In the genomic region with DNA sequence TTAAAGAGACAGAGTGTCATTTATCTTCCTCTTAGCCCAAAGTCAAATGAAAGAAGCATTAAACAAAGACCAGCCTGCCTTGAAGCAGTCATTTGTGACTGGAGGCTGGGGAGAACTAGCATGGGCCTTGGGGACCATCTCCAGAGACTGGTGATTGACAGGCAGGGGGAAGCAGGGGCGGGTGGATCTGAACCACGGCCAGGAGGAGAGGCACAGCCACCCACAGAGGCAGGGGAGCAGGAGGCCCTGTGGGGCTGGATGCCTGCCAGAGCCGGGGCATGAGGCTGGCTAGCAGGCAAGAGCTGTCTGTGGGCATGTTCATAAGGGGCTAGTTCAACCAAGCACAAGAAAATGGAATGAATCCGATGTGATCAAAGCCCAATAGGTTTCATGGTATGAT, we compare ENCODE assay signal across 1 cellular context.
TF ChIP-seq lines count a peak whose summit lies in the region.

No MANE protein-coding gene starts in this region.

TF ChIP-seq in HepG2, 621 proteins besides CTCF, POLR2A, EP300 and RAD21:
- TF ChIP-seq, protein P1, sequence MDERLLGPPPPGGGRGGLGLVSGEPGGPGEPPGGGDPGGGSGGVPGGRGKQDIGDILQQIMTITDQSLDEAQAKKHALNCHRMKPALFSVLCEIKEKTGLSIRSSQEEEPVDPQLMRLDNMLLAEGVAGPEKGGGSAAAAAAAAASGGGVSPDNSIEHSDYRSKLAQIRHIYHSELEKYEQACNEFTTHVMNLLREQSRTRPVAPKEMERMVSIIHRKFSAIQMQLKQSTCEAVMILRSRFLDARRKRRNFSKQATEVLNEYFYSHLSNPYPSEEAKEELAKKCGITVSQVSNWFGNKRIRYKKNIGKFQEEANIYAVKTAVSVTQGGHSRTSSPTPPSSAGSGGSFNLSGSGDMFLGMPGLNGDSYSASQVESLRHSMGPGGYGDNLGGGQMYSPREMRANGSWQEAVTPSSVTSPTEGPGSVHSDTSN (CRISPR knock-in tag; IDR thresholded peaks at IDR 0.05): peak; percentile 77
- TF ChIP-seq, protein P2, sequence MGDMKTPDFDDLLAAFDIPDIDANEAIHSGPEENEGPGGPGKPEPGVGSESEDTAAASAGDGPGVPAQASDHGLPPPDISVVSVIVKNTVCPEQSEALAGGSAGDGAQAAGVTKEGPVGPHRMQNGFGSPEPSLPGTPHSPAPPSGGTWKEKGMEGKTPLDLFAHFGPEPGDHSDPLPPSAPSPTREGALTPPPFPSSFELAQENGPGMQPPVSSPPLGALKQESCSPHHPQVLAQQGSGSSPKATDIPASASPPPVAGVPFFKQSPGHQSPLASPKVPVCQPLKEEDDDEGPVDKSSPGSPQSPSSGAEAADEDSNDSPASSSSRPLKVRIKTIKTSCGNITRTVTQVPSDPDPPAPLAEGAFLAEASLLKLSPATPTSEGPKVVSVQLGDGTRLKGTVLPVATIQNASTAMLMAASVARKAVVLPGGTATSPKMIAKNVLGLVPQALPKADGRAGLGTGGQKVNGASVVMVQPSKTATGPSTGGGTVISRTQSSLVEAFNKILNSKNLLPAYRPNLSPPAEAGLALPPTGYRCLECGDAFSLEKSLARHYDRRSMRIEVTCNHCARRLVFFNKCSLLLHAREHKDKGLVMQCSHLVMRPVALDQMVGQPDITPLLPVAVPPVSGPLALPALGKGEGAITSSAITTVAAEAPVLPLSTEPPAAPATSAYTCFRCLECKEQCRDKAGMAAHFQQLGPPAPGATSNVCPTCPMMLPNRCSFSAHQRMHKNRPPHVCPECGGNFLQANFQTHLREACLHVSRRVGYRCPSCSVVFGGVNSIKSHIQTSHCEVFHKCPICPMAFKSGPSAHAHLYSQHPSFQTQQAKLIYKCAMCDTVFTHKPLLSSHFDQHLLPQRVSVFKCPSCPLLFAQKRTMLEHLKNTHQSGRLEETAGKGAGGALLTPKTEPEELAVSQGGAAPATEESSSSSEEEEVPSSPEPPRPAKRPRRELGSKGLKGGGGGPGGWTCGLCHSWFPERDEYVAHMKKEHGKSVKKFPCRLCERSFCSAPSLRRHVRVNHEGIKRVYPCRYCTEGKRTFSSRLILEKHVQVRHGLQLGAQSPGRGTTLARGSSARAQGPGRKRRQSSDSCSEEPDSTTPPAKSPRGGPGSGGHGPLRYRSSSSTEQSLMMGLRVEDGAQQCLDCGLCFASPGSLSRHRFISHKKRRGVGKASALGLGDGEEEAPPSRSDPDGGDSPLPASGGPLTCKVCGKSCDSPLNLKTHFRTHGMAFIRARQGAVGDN (CRISPR knock-in tag; IDR thresholded peaks at IDR 0.05): peak; percentile 48
- no peak for TF ChIP-seq SMAD3 (CRISPR knock-in tag; IDR thresholded peaks at IDR 0.05)
- TF ChIP-seq, protein P3, sequence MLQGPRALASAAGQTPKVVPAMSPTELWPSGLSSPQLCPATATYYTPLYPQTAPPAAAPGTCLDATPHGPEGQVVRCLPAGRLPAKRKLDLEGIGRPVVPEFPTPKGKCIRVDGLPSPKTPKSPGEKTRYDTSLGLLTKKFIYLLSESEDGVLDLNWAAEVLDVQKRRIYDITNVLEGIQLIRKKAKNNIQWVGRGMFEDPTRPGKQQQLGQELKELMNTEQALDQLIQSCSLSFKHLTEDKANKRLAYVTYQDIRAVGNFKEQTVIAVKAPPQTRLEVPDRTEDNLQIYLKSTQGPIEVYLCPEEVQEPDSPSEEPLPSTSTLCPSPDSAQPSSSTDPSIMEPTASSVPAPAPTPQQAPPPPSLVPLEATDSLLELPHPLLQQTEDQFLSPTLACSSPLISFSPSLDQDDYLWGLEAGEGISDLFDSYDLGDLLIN (CRISPR knock-in tag; IDR thresholded peaks at IDR 0.05; ENCODE audit: borderline replicate concordance): no peak
- TF ChIP-seq, protein P4, sequence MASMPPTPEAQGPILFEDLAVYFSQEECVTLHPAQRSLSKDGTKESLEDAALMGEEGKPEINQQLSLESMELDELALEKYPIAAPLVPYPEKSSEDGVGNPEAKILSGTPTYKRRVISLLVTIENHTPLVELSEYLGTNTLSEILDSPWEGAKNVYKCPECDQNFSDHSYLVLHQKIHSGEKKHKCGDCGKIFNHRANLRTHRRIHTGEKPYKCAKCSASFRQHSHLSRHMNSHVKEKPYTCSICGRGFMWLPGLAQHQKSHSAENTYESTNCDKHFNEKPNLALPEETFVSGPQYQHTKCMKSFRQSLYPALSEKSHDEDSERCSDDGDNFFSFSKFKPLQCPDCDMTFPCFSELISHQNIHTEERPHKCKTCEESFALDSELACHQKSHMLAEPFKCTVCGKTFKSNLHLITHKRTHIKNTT (CRISPR knock-in tag; IDR thresholded peaks at IDR 0.05): no peak
- no peak for TF ChIP-seq ZNF235 (CRISPR knock-in tag; IDR thresholded peaks at IDR 0.05; ENCODE audit: borderline replicate concordance)
- TF ChIP-seq, protein P5, sequence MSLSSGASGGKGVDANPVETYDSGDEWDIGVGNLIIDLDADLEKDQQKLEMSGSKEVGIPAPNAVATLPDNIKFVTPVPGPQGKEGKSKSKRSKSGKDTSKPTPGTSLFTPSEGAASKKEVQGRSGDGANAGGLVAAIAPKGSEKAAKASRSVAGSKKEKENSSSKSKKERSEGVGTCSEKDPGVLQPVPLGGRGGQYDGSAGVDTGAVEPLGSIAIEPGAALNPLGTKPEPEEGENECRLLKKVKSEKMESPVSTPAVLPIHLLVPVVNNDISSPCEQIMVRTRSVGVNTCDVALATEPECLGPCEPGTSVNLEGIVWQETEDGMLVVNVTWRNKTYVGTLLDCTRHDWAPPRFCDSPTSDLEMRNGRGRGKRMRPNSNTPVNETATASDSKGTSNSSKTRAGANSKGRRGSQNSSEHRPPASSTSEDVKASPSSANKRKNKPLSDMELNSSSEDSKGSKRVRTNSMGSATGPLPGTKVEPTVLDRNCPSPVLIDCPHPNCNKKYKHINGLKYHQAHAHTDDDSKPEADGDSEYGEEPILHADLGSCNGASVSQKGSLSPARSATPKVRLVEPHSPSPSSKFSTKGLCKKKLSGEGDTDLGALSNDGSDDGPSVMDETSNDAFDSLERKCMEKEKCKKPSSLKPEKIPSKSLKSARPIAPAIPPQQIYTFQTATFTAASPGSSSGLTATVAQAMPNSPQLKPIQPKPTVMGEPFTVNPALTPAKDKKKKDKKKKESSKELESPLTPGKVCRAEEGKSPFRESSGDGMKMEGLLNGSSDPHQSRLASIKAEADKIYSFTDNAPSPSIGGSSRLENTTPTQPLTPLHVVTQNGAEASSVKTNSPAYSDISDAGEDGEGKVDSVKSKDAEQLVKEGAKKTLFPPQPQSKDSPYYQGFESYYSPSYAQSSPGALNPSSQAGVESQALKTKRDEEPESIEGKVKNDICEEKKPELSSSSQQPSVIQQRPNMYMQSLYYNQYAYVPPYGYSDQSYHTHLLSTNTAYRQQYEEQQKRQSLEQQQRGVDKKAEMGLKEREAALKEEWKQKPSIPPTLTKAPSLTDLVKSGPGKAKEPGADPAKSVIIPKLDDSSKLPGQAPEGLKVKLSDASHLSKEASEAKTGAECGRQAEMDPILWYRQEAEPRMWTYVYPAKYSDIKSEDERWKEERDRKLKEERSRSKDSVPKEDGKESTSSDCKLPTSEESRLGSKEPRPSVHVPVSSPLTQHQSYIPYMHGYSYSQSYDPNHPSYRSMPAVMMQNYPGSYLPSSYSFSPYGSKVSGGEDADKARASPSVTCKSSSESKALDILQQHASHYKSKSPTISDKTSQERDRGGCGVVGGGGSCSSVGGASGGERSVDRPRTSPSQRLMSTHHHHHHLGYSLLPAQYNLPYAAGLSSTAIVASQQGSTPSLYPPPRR (CRISPR knock-in tag; IDR thresholded peaks at IDR 0.05; ENCODE audit: borderline replicate concordance): no peak
- TF ChIP-seq RNF2 (conservative IDR thresholded peaks at IDR 0.05; ENCODE audit: low read depth): no peak
- no peak for TF ChIP-seq NFE2 (CRISPR knock-in tag; IDR thresholded peaks at IDR 0.05)
- TF ChIP-seq, protein P6, sequence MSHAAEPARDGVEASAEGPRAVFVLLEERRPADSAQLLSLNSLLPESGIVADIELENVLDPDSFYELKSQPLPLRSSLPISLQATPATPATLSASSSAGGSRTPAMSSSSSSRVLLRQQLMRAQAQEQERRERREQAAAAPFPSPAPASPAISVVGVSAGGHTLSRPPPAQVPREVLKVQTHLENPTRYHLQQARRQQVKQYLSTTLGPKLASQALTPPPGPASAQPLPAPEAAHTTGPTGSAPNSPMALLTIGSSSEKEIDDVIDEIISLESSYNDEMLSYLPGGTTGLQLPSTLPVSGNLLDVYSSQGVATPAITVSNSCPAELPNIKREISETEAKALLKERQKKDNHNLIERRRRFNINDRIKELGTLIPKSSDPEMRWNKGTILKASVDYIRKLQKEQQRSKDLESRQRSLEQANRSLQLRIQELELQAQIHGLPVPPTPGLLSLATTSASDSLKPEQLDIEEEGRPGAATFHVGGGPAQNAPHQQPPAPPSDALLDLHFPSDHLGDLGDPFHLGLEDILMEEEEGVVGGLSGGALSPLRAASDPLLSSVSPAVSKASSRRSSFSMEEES (CRISPR knock-in tag; IDR thresholded peaks at IDR 0.05): no peak
- TF ChIP-seq, protein P7, sequence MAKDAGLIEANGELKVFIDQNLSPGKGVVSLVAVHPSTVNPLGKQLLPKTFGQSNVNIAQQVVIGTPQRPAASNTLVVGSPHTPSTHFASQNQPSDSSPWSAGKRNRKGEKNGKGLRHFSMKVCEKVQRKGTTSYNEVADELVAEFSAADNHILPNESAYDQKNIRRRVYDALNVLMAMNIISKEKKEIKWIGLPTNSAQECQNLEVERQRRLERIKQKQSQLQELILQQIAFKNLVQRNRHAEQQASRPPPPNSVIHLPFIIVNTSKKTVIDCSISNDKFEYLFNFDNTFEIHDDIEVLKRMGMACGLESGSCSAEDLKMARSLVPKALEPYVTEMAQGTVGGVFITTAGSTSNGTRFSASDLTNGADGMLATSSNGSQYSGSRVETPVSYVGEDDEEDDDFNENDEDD (CRISPR knock-in tag; IDR thresholded peaks at IDR 0.05; ENCODE audit: borderline replicate concordance): no peak
- no peak for TF ChIP-seq ZNF660 (CRISPR knock-in tag; IDR thresholded peaks at IDR 0.05; ENCODE audit: borderline replicate concordance, low read depth)
- TF ChIP-seq PHB2 (IDR thresholded peaks at IDR 0.05; ENCODE audit: partially characterized antibody): no peak
